In the genomic region with DNA sequence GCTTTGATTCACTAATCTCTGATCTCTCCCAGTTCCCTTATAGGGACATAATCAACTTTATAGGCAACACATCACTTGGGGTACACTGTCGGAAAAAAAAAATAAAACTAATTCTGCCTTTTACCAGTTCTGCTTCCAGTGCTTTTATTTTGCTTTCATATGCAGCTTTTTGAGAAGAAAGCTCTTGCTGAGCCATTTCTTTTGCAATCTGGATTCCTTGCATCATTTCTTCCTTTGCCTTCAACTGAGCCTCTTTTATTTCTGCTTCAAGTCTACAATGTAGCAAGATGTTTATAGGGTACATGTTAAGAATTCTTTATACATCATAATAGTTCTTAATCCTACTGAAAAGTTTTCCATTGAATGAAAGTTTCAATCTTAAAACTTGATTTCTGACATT, we compare ENCODE assay signal across 22 cellular contexts. TPM values are rescaled to one million over a fixed set of nuclear protein-coding genes. Genes with fewer than 3 reads are reported as not detected.
DNase-seq lines count a peak whose midpoint lies in the region; ATAC-seq and TF ChIP-seq lines count a peak whose summit lies in the region.
"Had no signal": no experiment of that assay in that cellular context is flagged by ENCODE, and none has a peak within 500 bp of the region (broad histone marks: within the 10 kb centered on the region; RNA-seq: fewer than 3 reads in every experiment).

No MANE protein-coding gene starts in this region.

- no peak for TF ChIP-seq POLR2A in spleen (IDR thresholded peaks at IDR 0.05)

- H4K20me1 ChIP-seq in PC-3 (ENCODE audit: low read length) = no peaks in the 10 kb centered on the region

- no peak overlapping the region for H2AFZ ChIP-seq in PC-3 (ENCODE audit: low read length)
- H2AFZ ChIP-seq: GM23248 had no signal

- H3K4me2 ChIP-seq in PC-3 (ENCODE audit: low read length) = no peak overlapping the region
- H3K4me2 ChIP-seq: A549 had no signal

- H3K27me3 Mint-ChIP-seq in CD14-positive monocyte (ENCODE audit: low read depth in 3 of 3) = no peaks in the 10 kb centered on the region
- H3K27me3 Mint-ChIP-seq: IgD-negative memory B cell had no signal

- H3K27ac ChIP-seq in spleen (peak overlapping the region in 7 of 8 donors; percentile 54 to 85 (median 79)), PC-3 (ENCODE audit: low read length) (no peak overlapping the region), left ventricle myocardium inferior (replicated peaks) (no peak overlapping the region)
- H3K27ac ChIP-seq: A549, GM23248, Peyer's patch had no signal

- POLR2A ChIA-PET in PC-3 (lab: Charles Lee; ENCODE audit: unreplicated experiment) = interaction anchor here (0.7 kb wide), 1 partner anchor 16 kb away, joined by 6 read pairs; no protein-coding TSS in a partner anchor

- H3K4me1 ChIP-seq in adipocyte (ENCODE audit: control insufficient read depth, insufficient read depth, low read length) (peaks cover 7% of the 10 kb centered on the region), spleen (peaks cover 0 to 12% (median 0%) of the 10 kb centered on the region in 6 donors), PC-3 (ENCODE audit: insufficient read depth, low read length) (no peaks in the 10 kb centered on the region), left ventricle myocardium inferior (no peaks in the 10 kb centered on the region)
- H3K4me1 ChIP-seq: A549, Peyer's patch had no signal

- H3K27me3 ChIP-seq in adipocyte (replicated peaks; ENCODE audit: control insufficient read depth, insufficient read depth, low read length) (no peaks in the 10 kb centered on the region), spleen (replicated peaks in 1 of 7) (no peaks in the 10 kb centered on the region), PC-3 (ENCODE audit: low read length) (no peaks in the 10 kb centered on the region), left ventricle myocardium inferior (ENCODE audit: low read depth) (no peaks in the 10 kb centered on the region)
- H3K27me3 ChIP-seq: Peyer's patch had no signal

- no peaks in the 10 kb centered on the region for H3F3A ChIP-seq in PC-3 (ENCODE audit: low read length, unreplicated experiment)

- H3K9ac ChIP-seq in adipocyte (ENCODE audit: low read length) (no peak overlapping the region), PC-3 (ENCODE audit: low read length) (no peak overlapping the region)
- H3K9ac ChIP-seq: GM23248 had no signal

- H3K79me2 ChIP-seq in PC-3 (ENCODE audit: low read length) = no peaks in the 10 kb centered on the region

- no peak for TF ChIP-seq CTCF in CD14-positive monocyte (IDR thresholded peaks at IDR 0.05)
- no peak for TF ChIP-seq CTCF in fibroblast of pulmonary artery (IDR thresholded peaks at IDR 0.05; ENCODE audit: low read length, missing control alignments)
- no peak for TF ChIP-seq CTCF in spleen (IDR thresholded peaks at IDR 0.05 in 8 of 11, conservative IDR thresholded peaks at IDR 0.05 in 3 of 11)
- TF ChIP-seq CTCF in PC-3 (conservative IDR thresholded peaks at IDR 0.05; ENCODE audit: low read depth, low read length) = no peak
- no peak for TF ChIP-seq CTCF in left ventricle myocardium inferior (IDR thresholded peaks at IDR 0.05; ENCODE audit: borderline replicate concordance)

- 56 to 82% (median 63%) methylated on average over 1 of the region's 1 CpG for WGBS in spleen, 5 donors

- CTCF ChIA-PET in PC-3 (lab: Charles Lee) = no interaction called here

- peaks cover 16 to 44% of the 10 kb centered on the region in 2 donors for H3K36me3 Mint-ChIP-seq in CD14-positive monocyte
- H3K36me3 Mint-ChIP-seq: CD8-positive, alpha-beta T cell; IgD-negative memory B cell had no signal

- DNase-seq in CD14-positive monocyte (ENCODE audit: low spot score) (no peak), adipocyte (ENCODE audit: low read depth) (peak; percentile 37), fibroblast of pulmonary artery (ENCODE audit: low read depth) (peak; percentile 3), spleen (no peak), DMS53 treated with DMSO at 0.1 percent for 48 hours (lab: John Stamatoyannopoulos, UW; ENCODE audit: unreplicated experiment) (no peak), PC-3 (no peak), left ventricle myocardium inferior (no peak)
- DNase-seq: CD8-positive, alpha-beta T cell; DMS153; GM23248; HCEC 1CT; MV-4-11; NCI-H1105 treated with DMSO at 0.1 percent for 48 hours; NCI-H2029 treated with DMSO at 0.1 percent for 48 hours; NCI-H2171; NCI-H345; NCI-H524; NCI-H774; Peyer's patch had no signal

- H3K36me3 ChIP-seq in adipocyte (ENCODE audit: control insufficient read depth, insufficient read depth, low read length, severe bottlenecking) (no peaks in the 10 kb centered on the region), spleen (no peaks in the 10 kb centered on the region), PC-3 (ENCODE audit: low read depth, low read length) (peaks cover 73% of the 10 kb centered on the region), left ventricle myocardium inferior (no peaks in the 10 kb centered on the region)
- H3K36me3 ChIP-seq: Peyer's patch had no signal

- no peak for ATAC-seq in PC-3
- ATAC-seq: A549; CD8-positive, alpha-beta T cell; SK-N-SH treated with all-trans-retinoic acid at 6 μM for 48 hours had no signal

- BruUV-seq in PC-3 (replicated peaks; lab: Mats Ljungman, UMichigan) = no TSS peak

- no peak overlapping the region for H3K4me3 Mint-ChIP-seq in CD14-positive monocyte
- H3K4me3 Mint-ChIP-seq: CD8-positive, alpha-beta T cell; IgD-negative memory B cell had no signal

- peak overlapping the region; percentile 87 to 94 (median 92) for H3K27ac Mint-ChIP-seq in CD14-positive monocyte
- H3K27ac Mint-ChIP-seq: CD8-positive, alpha-beta T cell had no signal

- peaks cover 0 to 2% (median 0%) of the 10 kb centered on the region in 7 donors for H3K9me3 Mint-ChIP-seq in CD14-positive monocyte
- H3K9me3 Mint-ChIP-seq: CD8-positive, alpha-beta T cell; IgD-negative memory B cell had no signal

- intact Hi-C loops in CD14-positive monocyte (cut with micrococcal nuclease) (no loop called here), spleen (cut with DNase I; ENCODE audit: low total_unique reads) (no loop called here), PC-3 (cut with micrococcal nuclease) (no loop called here), left ventricle myocardium inferior (cut with micrococcal nuclease) (no loop called here)

- H3K9me2 ChIP-seq in PC-3 (replicated peaks; ENCODE audit: low read length) = no peaks in the 10 kb centered on the region

- H3K4me1 Mint-ChIP-seq in CD14-positive monocyte = peaks cover 28% of the 10 kb centered on the region

- H3K9me3 ChIP-seq in adipocyte (ENCODE audit: control insufficient read depth, low read length) (no peaks in the 10 kb centered on the region), spleen (no peaks in the 10 kb centered on the region), PC-3 (ENCODE audit: low read length) (no peaks in the 10 kb centered on the region), left ventricle myocardium inferior (replicated peaks) (no peaks in the 10 kb centered on the region)
- H3K9me3 ChIP-seq: A549, Peyer's patch had no signal

- H3K4me3 ChIP-seq in adipocyte (ENCODE audit: low read length) = no peak overlapping the region
- no peak overlapping the region for H3K4me3 ChIP-seq in fibroblast of pulmonary artery (replicated peaks; ENCODE audit: low read depth, low read length)
- peak overlapping the region in 1 of 8 donors; percentile 17 for H3K4me3 ChIP-seq in spleen
- H3K4me3 ChIP-seq in PC-3 (ENCODE audit: low read length) = no peak overlapping the region
- H3K4me3 ChIP-seq in left ventricle myocardium inferior = no peak overlapping the region
- H3K4me3 ChIP-seq: A549, GM23248, Peyer's patch had no signal

RNA-seq across cellular contexts. Expression of a gene that starts 30.6 kb away (rescaled TPM):
- polyA plus RNA-seq in CD14-positive monocyte = under 1 TPM; 0.05 to 0.18 TPM
- 1 to 10 TPM in 4 of 7 donors, under 1 TPM in 3; 0.58 to 3.3 (median 1.6) TPM for total RNA-seq in spleen
- polyA plus RNA-seq in spleen = under 1 TPM; 0.09 to 0.67 (median 0.29) TPM
- total RNA-seq in PC-3 (2014; rRNA removed) = 23.6 and 23.7 TPM in 2 replicates
- total RNA-seq in left ventricle myocardium inferior = 0.08 TPM

Comparison
In these comparisons a context has a peak if more than half of its experiments do, and no peak if none do; other contexts are left out.
1. DNase-seq: peak in adipocyte (single experiment) and fibroblast of pulmonary artery (single experiment); none in CD14-positive monocyte (single experiment), spleen (single experiment), DMS53 treated with DMSO at 0.1 percent for 48 hours (single experiment), PC-3 (single experiment) and left ventricle myocardium inferior (single experiment).
2. H3K27ac ChIP-seq: peak in spleen (7 of 8); none in PC-3 (single experiment) and left ventricle myocardium inferior (single experiment).